ENCODE assay signal across 8 cellular contexts in genomic region chr17:68020791-68021190, GRCh38. TPM values are rescaled to one million over a fixed set of nuclear protein-coding genes. Genes with fewer than 3 reads are reported as not detected.
DNase-seq lines count a peak whose midpoint lies in the region; ATAC-seq, FAIRE-seq and TF ChIP-seq lines count a peak whose summit lies in the region.
"Not testable (repeated sequence)": the region's sequence is repeated elsewhere in the genome, so short reads cannot be mapped to it uniquely, and the experiment has no call there.

No MANE protein-coding gene starts in this region.

- peak overlapping the region; percentile 86 for H3K4me3 ChIP-seq in CD4-positive, CD25-positive, alpha-beta regulatory T cell (ENCODE audit: low read depth, low read length)
- peak overlapping the region; percentile 63 to 72 (median 70) for H3K4me3 ChIP-seq in H1 (ENCODE audit: extremely low read depth in 1 of 4, insufficient read depth in 2 of 4, low read depth in 3 of 4, low read length in 4 of 4)
- H3K4me3 ChIP-seq in kidney epithelial cell (ENCODE audit: low read depth, low read length), result peak overlapping the region; percentile 51
- H3K4me3 ChIP-seq in neural progenitor cell, result peak overlapping the region; percentile 51
- H3K4me3 ChIP-seq in stomach smooth muscle (ENCODE audit: low read length in 2 of 2), result peak overlapping the region; percentile 74 to 81

- H3K9me3 Mint-ChIP-seq in CD4-positive, CD25-positive, alpha-beta regulatory T cell; IgD-negative memory B cell; activated naive CD8-positive, alpha-beta T cell treated with anti-CD3 and anti-CD28 coated beads, Interleukin-2, amount 50 U/mL, for 24 hours; neural progenitor cell: not testable (repeated sequence)

- TF ChIP-seq POLR2A in H1 (IDR thresholded peaks at IDR 0.05; ENCODE audit: control extremely low read depth in 1 of 2, low read depth in 2 of 2, low read length in 2 of 2), result not testable (repeated sequence)

- POLR2A ChIA-PET in H1 (lab: Charles Lee; ENCODE audit: partially characterized antibody), result interaction anchor here (1.0 to 6.7 kb wide), 8 partner anchors 11 to 81 kb away, joined by 3 to 104 read pairs (median 5); partner anchors contain the start of gene KPNA2

- not testable (repeated sequence) for H3K56ac ChIP-seq in H1 (replicated peaks; ENCODE audit: insufficient read length, low read depth, low read length)

- WGBS in H1 (ENCODE audit: extremely low coverage in 1 of 2, insufficient coverage in 1 of 2, insufficient read length in 1 of 2, insufficient replicate concordance in 2 of 2, low coverage in 1 of 2, low lambda C conversion rate in 2 of 2, missing lambda C conversion rate in 1 of 2), 2 experiments, result 86% methylated on average over 13 of the region's 13 CpGs; no CpG with 5 or more reads in 1 of the 2 experiments

- not testable (repeated sequence) for TF ChIP-seq EP300 in H1 (IDR thresholded peaks at IDR 0.05; ENCODE audit: borderline replicate concordance in 1 of 2, low read depth in 2 of 2, low read length in 2 of 2)

- H3K36me3 ChIP-seq in CD4-positive, CD25-positive, alpha-beta regulatory T cell (ENCODE audit: control insufficient read depth, insufficient read depth, low read length); H1 (ENCODE audit: control insufficient read depth in 2 of 4, insufficient read depth in 4 of 4, low read length in 3 of 4); kidney epithelial cell (ENCODE audit: control insufficient read depth, insufficient read depth, low read length); neural progenitor cell; stomach smooth muscle (ENCODE audit: control insufficient read depth in 2 of 2, insufficient read depth in 2 of 2, low read length in 2 of 2): not testable (repeated sequence)

- not testable (repeated sequence) for H3K14ac ChIP-seq in H1 (ENCODE audit: insufficient read length)

- peaks cover 11 to 23% (median 18%) of the 10 kb centered on the region in 4 donors for H3K4me1 Mint-ChIP-seq in CD4-positive, CD25-positive, alpha-beta regulatory T cell
- H3K4me1 Mint-ChIP-seq in IgD-negative memory B cell (peaks cover 9 to 11% (median 11%) of the 10 kb centered on the region in 3 donors), neural progenitor cell (peaks cover 23% of the 10 kb centered on the region)
- H3K4me1 Mint-ChIP-seq in T-helper 17 cell, result not testable (repeated sequence)
- H3K4me1 Mint-ChIP-seq in activated naive CD8-positive, alpha-beta T cell treated with anti-CD3 and anti-CD28 coated beads, Interleukin-2, amount 50 U/mL, for 24 hours, result peaks cover 14% of the 10 kb centered on the region

- not testable (repeated sequence) for H3K27me3 ChIP-seq in CD4-positive, CD25-positive, alpha-beta regulatory T cell (ENCODE audit: control insufficient read depth, insufficient read depth, low read length); H1 (replicated peaks in 1 of 4; ENCODE audit: control insufficient read depth in 3 of 4, extremely low read depth in 1 of 4, insufficient read depth in 3 of 4, low read length in 3 of 4); kidney epithelial cell (ENCODE audit: control insufficient read depth, insufficient read depth, low read length); neural progenitor cell; stomach smooth muscle (ENCODE audit: control insufficient read depth in 1 of 2, insufficient read depth in 2 of 2, low read length in 2 of 2)

- H3K79me2 ChIP-seq in H1 (ENCODE audit: control insufficient read depth in 1 of 2, insufficient read depth in 2 of 2, low read length in 2 of 2); neural progenitor cell (ENCODE audit: low read depth): not testable (repeated sequence)

- not testable (repeated sequence) for H4K91ac ChIP-seq in H1 (replicated peaks; ENCODE audit: insufficient read length, low read length)

- H3K27me3 Mint-ChIP-seq in CD4-positive, CD25-positive, alpha-beta regulatory T cell, result peaks cover 18% of the 10 kb centered on the region
- not testable (repeated sequence) for H3K27me3 Mint-ChIP-seq in IgD-negative memory B cell; T-helper 17 cell; activated naive CD8-positive, alpha-beta T cell treated with anti-CD3 and anti-CD28 coated beads, Interleukin-2, amount 50 U/mL, for 24 hours
- peaks cover 17% of the 10 kb centered on the region for H3K27me3 Mint-ChIP-seq in neural progenitor cell (ENCODE audit: insufficient read depth, low read depth)

- H3K27ac Mint-ChIP-seq in CD4-positive, CD25-positive, alpha-beta regulatory T cell, result peak overlapping the region; percentile 95 to 100 (median 97)
- H3K27ac Mint-ChIP-seq in IgD-negative memory B cell, result peak overlapping the region; percentile 96 to 100 (median 99)
- peak overlapping the region; percentile 92 for H3K27ac Mint-ChIP-seq in T-helper 17 cell
- H3K27ac Mint-ChIP-seq in activated naive CD8-positive, alpha-beta T cell treated with anti-CD3 and anti-CD28 coated beads, Interleukin-2, amount 50 U/mL, for 24 hours, result peak overlapping the region; percentile 99
- peak overlapping the region; percentile 81 for H3K27ac Mint-ChIP-seq in neural progenitor cell

- not testable (repeated sequence) for FAIRE-seq in H1 (lab: Jason Lieb, UNC)

- not testable (repeated sequence) for H3K4me1 ChIP-seq in CD4-positive, CD25-positive, alpha-beta regulatory T cell (ENCODE audit: control insufficient read depth, insufficient read depth, low read length, poor library complexity, severe bottlenecking); H1 (replicated peaks in 1 of 4; ENCODE audit: control insufficient read depth in 3 of 4, insufficient read depth in 4 of 4, low read length in 3 of 4); neural progenitor cell; stomach smooth muscle (ENCODE audit: control insufficient read depth, insufficient read depth, low read length)

- ATAC-seq in CD4-positive, CD25-positive, alpha-beta regulatory T cell (ENCODE audit: low read depth in 2 of 2); T-helper 17 cell; activated naive CD8-positive, alpha-beta T cell treated with anti-CD3 and anti-CD28 coated beads, Interleukin-2, amount 50 U/mL, for 24 hours: not testable (repeated sequence)

- H2AFZ ChIP-seq in H1 (ENCODE audit: low read length) (peak overlapping the region; percentile 70), neural progenitor cell (replicated peaks) (peak overlapping the region; percentile 85)

- H4K8ac ChIP-seq in H1 (ENCODE audit: extremely low read depth, insufficient read depth, low read length), result not testable (repeated sequence)

- H2BK12ac ChIP-seq in H1 (ENCODE audit: low read depth, low read length), result not testable (repeated sequence)

- CTCF ChIA-PET in H1 (lab: Charles Lee; ENCODE audit: partially characterized antibody), result interaction anchor here (1.7 to 2.2 kb wide), 4 partner anchors 9 to 36 kb away, joined by 5 to 11 read pairs (median 6); partner anchors contain the start of gene C17orf58

- peak overlapping the region; percentile 20 for H4K5ac ChIP-seq in H1 (ENCODE audit: insufficient read length, low read depth, low read length)

- H3K23me2 ChIP-seq in H1 (ENCODE audit: low read depth, low read length), result not testable (repeated sequence)

- H2BK5ac ChIP-seq in H1 (ENCODE audit: low read depth, low read length), result not testable (repeated sequence)

- 0 out of 2 replicates have a peak overlapping the region, but pooled peaks have one; percentile 62 for H3K18ac ChIP-seq in H1 (ENCODE audit: extremely low read depth, low read length)

- not testable (repeated sequence) for H3K4ac ChIP-seq in H1 (replicated peaks; ENCODE audit: insufficient read length, low read depth, low read length)

- H3K79me1 ChIP-seq in H1 (ENCODE audit: low read depth, low read length), result not testable (repeated sequence)

- TF ChIP-seq CTCF in H1 (IDR thresholded peaks at IDR 0.05; ENCODE audit: control extremely low read depth in 1 of 3, insufficient read depth in 1 of 3, low read depth in 1 of 3, low read length in 3 of 3); kidney epithelial cell (IDR thresholded peaks at IDR 0.05; ENCODE audit: insufficient read depth, low read length, poor library complexity, severe bottlenecking); neural progenitor cell (IDR thresholded peaks at IDR 0.05): not testable (repeated sequence)

- not testable (repeated sequence) for H4K20me1 ChIP-seq in H1 (replicated peaks in 1 of 2; ENCODE audit: control insufficient read depth in 1 of 2, insufficient read depth in 2 of 2, low read length in 2 of 2); neural progenitor cell (ENCODE audit: low read depth)

- not testable (repeated sequence) for H2AK5ac ChIP-seq in H1 (ENCODE audit: low read depth, low read length)

- peak overlapping the region; percentile 87 to 93 (median 89) for H3K4me3 Mint-ChIP-seq in CD4-positive, CD25-positive, alpha-beta regulatory T cell
- H3K4me3 Mint-ChIP-seq in IgD-negative memory B cell, result peak overlapping the region; percentile 82 to 95 (median 90)
- H3K4me3 Mint-ChIP-seq in T-helper 17 cell, result peak overlapping the region; percentile 82
- peak overlapping the region; percentile 79 for H3K4me3 Mint-ChIP-seq in activated naive CD8-positive, alpha-beta T cell treated with anti-CD3 and anti-CD28 coated beads, Interleukin-2, amount 50 U/mL, for 24 hours
- H3K4me3 Mint-ChIP-seq in neural progenitor cell, result peak overlapping the region; percentile 86

- not testable (repeated sequence) for H2BK15ac ChIP-seq in H1 (ENCODE audit: low read length)

- H3K23ac ChIP-seq in H1 (ENCODE audit: insufficient read length), result not testable (repeated sequence)

- H3K36me3 Mint-ChIP-seq in CD4-positive, CD25-positive, alpha-beta regulatory T cell; IgD-negative memory B cell; T-helper 17 cell (ENCODE audit: low read depth); activated naive CD8-positive, alpha-beta T cell treated with anti-CD3 and anti-CD28 coated beads, Interleukin-2, amount 50 U/mL, for 24 hours (ENCODE audit: low read depth); neural progenitor cell: not testable (repeated sequence)

- not testable (repeated sequence) for DNase-seq in CD4-positive, CD25-positive, alpha-beta regulatory T cell; T-helper 17 cell; H1 (ENCODE audit: low read depth in 1 of 2, low spot score in 2 of 2); kidney epithelial cell (ENCODE audit: low read depth); neural progenitor cell (ENCODE audit: low spot score)
- peak; percentile 14 for DNase-seq in activated naive CD8-positive, alpha-beta T cell treated with anti-CD3 and anti-CD28 coated beads, Interleukin-2, amount 50 U/mL, for 24 hours

- H2BK120ac ChIP-seq in H1 (replicated peaks; ENCODE audit: low read depth, low read length), result not testable (repeated sequence)

- peaks cover 12% of the 10 kb centered on the region for H3F3A ChIP-seq in neural progenitor cell (ENCODE audit: low read depth)

- not testable (repeated sequence) for H3K27ac ChIP-seq in CD4-positive, CD25-positive, alpha-beta regulatory T cell (ENCODE audit: insufficient read depth, low read length, poor library complexity, severe bottlenecking); neural progenitor cell
- H3K27ac ChIP-seq in H1 (ENCODE audit: low read depth, low read length), result 0 out of 2 replicates have a peak overlapping the region, but pooled peaks have one; percentile 52
- H3K27ac ChIP-seq in stomach smooth muscle (ENCODE audit: low read length), result peak overlapping the region; percentile 78

- H3K4me2 ChIP-seq in H1 (ENCODE audit: insufficient read depth in 1 of 2, low read depth in 2 of 2, low read length in 2 of 2), result peak overlapping the region; percentile 70 to 100
- peak overlapping the region; percentile 73 for H3K4me2 ChIP-seq in neural progenitor cell

- not testable (repeated sequence) for H2BK20ac ChIP-seq in H1 (ENCODE audit: low read length)

- not testable (repeated sequence) for H3K9me3 ChIP-seq in CD4-positive, CD25-positive, alpha-beta regulatory T cell (ENCODE audit: control insufficient read depth in 2 of 2, low read length in 2 of 2); T-helper 17 cell (ENCODE audit: control insufficient read depth, low read length, poor library complexity, severe bottlenecking); H1 (ENCODE audit: insufficient read depth in 2 of 2, low read depth in 1 of 2, low read length in 1 of 2); neural progenitor cell (ENCODE audit: low read depth); stomach smooth muscle (ENCODE audit: control insufficient read depth in 2 of 2, low read length in 2 of 2)

- H3K9ac ChIP-seq in H1 (replicated peaks in 1 of 4; ENCODE audit: extremely low read depth in 1 of 4, low read depth in 3 of 4, low read length in 3 of 4) (peak overlapping the region in 3 of 4 experiments; percentile 62 to 92 (median 65); a peak in 5 of 7 replicates), stomach smooth muscle (ENCODE audit: low read length in 2 of 2) (peak overlapping the region; percentile 87 to 91)
- not testable (repeated sequence) for H3K9ac ChIP-seq in neural progenitor cell

- not testable (repeated sequence) for TF ChIP-seq RAD21 in H1 (IDR thresholded peaks at IDR 0.05 in 1 of 2, conservative IDR thresholded peaks at IDR 0.05 in 1 of 2; ENCODE audit: low read depth in 2 of 2, low read length in 2 of 2)

RNA-seq across cellular contexts. Expression of gene KPNA2, which starts 14.7 kb away (rescaled TPM):
- 99.3 TPM for total RNA-seq in CD4-positive, CD25-positive, alpha-beta regulatory T cell
- polyA plus RNA-seq in CD4-positive, CD25-positive, alpha-beta regulatory T cell, result 10 to 100 TPM; 29.4 to 35.4 (median 31.5) TPM
- 32.3 TPM for polyA plus RNA-seq in IgD-negative memory B cell
- 10 to 100 TPM; 65.2 to 83.6 TPM for total RNA-seq in T-helper 17 cell
- 599 and 612 TPM in 2 replicates for total RNA-seq in H1 (2021; fragmentation: NEBNext Ultra II Directional; extraction: Animal tissue kit (Norgen Biotek cat#: 25700))
- polyA plus RNA-seq in H1 (2011; rRNA removed), result 282 and 413 TPM in 2 replicates
- polyA plus RNA-seq in H1 (2011; cell fraction: cytosol; rRNA removed), result 359 TPM
- polyA plus RNA-seq in H1 (2011; cell fraction: nucleus; rRNA removed), result 273 TPM
- polyA plus RNA-seq in H1 (2012, experiment 1 of 2), result 400 to 532 TPM (median 448 TPM) in 4 replicates
- 97.1 TPM for polyA plus RNA-seq in H1 (2012, experiment 2 of 2)
- polyA plus RNA-seq in H1 (2013, experiment 1 of 2), result 316 TPM
- polyA plus RNA-seq in H1 (2013, experiment 2 of 2), result 317 TPM
- polyA minus RNA-seq in H1 (2011; rRNA and poly(A)+ RNA removed), result 770 and 875 TPM in 2 replicates
- polyA minus RNA-seq in H1 (2011; cell fraction: cytosol; rRNA and poly(A)+ RNA removed), result 428 TPM
- polyA minus RNA-seq in H1 (2011; cell fraction: nucleus; rRNA and poly(A)+ RNA removed), result 320 TPM
- total RNA-seq in kidney epithelial cell, result 79.1 and 91.9 TPM in 2 replicates
- total RNA-seq in neural progenitor cell (ENCODE audit: low replicate concordance), result 480 and 549 TPM in 2 replicates

RNA-seq across cellular contexts. Expression of gene C17orf58, which starts 24.5 kb away (rescaled TPM):
- total RNA-seq in CD4-positive, CD25-positive, alpha-beta regulatory T cell, result 1.2 TPM
- polyA plus RNA-seq in CD4-positive, CD25-positive, alpha-beta regulatory T cell, result 1 to 10 TPM in 2 of 4 donors, under 1 TPM in 2; 0.42 to 2.3 (median 1.3) TPM
- 1.6 TPM for polyA plus RNA-seq in IgD-negative memory B cell
- under 1 TPM; 0.37 to 0.55 TPM for total RNA-seq in T-helper 17 cell
- 21.8 and 24.1 TPM in 2 replicates for total RNA-seq in H1 (2021; fragmentation: NEBNext Ultra II Directional; extraction: Animal tissue kit (Norgen Biotek cat#: 25700))
- polyA plus RNA-seq in H1 (2011; rRNA removed), result 20.5 and 22.6 TPM in 2 replicates
- 23.9 TPM for polyA plus RNA-seq in H1 (2011; cell fraction: cytosol; rRNA removed)
- 18.5 TPM for polyA plus RNA-seq in H1 (2011; cell fraction: nucleus; rRNA removed)
- 17.9 to 21.2 TPM (median 19.4 TPM) in 4 replicates for polyA plus RNA-seq in H1 (2012, experiment 1 of 2)
- polyA plus RNA-seq in H1 (2012, experiment 2 of 2), result 8.9 TPM
- polyA plus RNA-seq in H1 (2013, experiment 1 of 2), result 32.3 TPM
- 34.2 TPM for polyA plus RNA-seq in H1 (2013, experiment 2 of 2)
- 10.9 and 11.1 TPM in 2 replicates for polyA minus RNA-seq in H1 (2011; rRNA and poly(A)+ RNA removed)
- 8.1 TPM for polyA minus RNA-seq in H1 (2011; cell fraction: cytosol; rRNA and poly(A)+ RNA removed)
- polyA minus RNA-seq in H1 (2011; cell fraction: nucleus; rRNA and poly(A)+ RNA removed), result 7.9 TPM
- 10.4 and 14.7 TPM in 2 replicates for total RNA-seq in kidney epithelial cell
- 34.3 and 43.9 TPM in 2 replicates for total RNA-seq in neural progenitor cell (ENCODE audit: low replicate concordance)
